ENCODE assay signal across 32 cellular contexts in the genomic region with DNA sequence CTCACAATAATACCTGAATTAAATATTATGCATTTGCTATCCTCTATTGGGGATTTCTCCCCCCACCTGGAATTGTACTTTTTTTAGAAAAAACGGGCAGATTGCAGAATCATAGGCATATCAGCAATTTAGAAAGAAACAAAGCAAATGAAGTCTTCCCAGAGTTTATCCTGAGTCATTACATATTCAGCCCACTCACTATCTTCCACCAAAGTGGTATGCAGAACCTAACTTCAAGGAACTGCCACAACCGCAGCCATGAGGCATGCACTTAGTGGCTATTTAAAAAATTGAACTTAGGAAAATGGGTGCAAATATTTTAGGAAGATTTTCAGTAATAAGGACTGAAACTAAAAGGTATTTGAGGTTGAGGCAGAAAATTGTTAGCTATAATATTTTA. TPM values are rescaled to one million over a fixed set of nuclear protein-coding genes. Genes with fewer than 3 reads are reported as not detected.
DNase-seq lines count a peak whose midpoint lies in the region; ATAC-seq and TF ChIP-seq lines count a peak whose summit lies in the region.
"Had no signal": no experiment of that assay in that cellular context is flagged by ENCODE, and none has a peak within 500 bp of the region (broad histone marks: within the 10 kb centered on the region; RNA-seq: fewer than 3 reads in every experiment).

No MANE protein-coding gene starts in this region.

- no peak overlapping the region for H2BK5ac ChIP-seq in IMR-90 (ENCODE audit: low read depth, low read length, poor library complexity, severe bottlenecking)

- H3K36me3 ChIP-seq in IMR-90 (ENCODE audit: control insufficient read depth, insufficient read depth, low read length) = peaks cover 6% of the 10 kb centered on the region
- peaks cover 3% of the 10 kb centered on the region for H3K36me3 ChIP-seq in brain microvascular endothelial cell (replicated peaks)
- peaks cover 0 to 6% (median 0%) of the 10 kb centered on the region in 3 experiments for H3K36me3 ChIP-seq in naive thymus-derived CD4-positive, alpha-beta T cell (ENCODE audit: control insufficient read depth in 2 of 3, insufficient read depth in 3 of 3, low read length in 3 of 3)
- H3K36me3 ChIP-seq: cardiac muscle cell had no signal

- H3K9me3 Mint-ChIP-seq in naive thymus-derived CD4-positive, alpha-beta T cell = no peaks in the 10 kb centered on the region
- no peaks in the 10 kb centered on the region for H3K9me3 Mint-ChIP-seq in activated T-cell treated with anti-CD3 and anti-CD28 coated beads, Interleukin-2, amount 50 U/mL, for 72 hours
- H3K9me3 Mint-ChIP-seq: activated T-cell treated with anti-CD3 and anti-CD28 coated beads, Interleukin-2, amount 50 U/mL, for 4 hours; dendritic cell treated with granulocyte-macrophage colony-stimulating factor and Interleukin-4, amounts not matched to agents 40 ng/mL and 50 ng/mL, for 4 days; IgD-negative memory B cell; naive B cell; stimulated activated naive CD8-positive, alpha-beta T cell treated with anti-CD3 and anti-CD28 coated beads, Interleukin-15, amount 100 ng/mL, for 72 hours; WTC11 had no signal

- no peak overlapping the region for H2AFZ ChIP-seq in IMR-90 (replicated peaks; ENCODE audit: low read length, poor library complexity)

- H4K8ac ChIP-seq in IMR-90 (ENCODE audit: low read depth in 2 of 2, low read length in 2 of 2) = no peak overlapping the region

- dilution Hi-C loops in IMR-90 (cut with HindIII; ENCODE audit: low sequenced_read_pairs, unreplicated experiment) = no loop called here

- H3K4me2 ChIP-seq in IMR-90 (ENCODE audit: low read depth, low read length) = no peak overlapping the region
- H3K4me2 ChIP-seq: A549, BLaER1 had no signal

- no peak overlapping the region for H2AK5ac ChIP-seq in IMR-90 (ENCODE audit: low read depth, low read length)

- H4K20me1 ChIP-seq in IMR-90 (ENCODE audit: insufficient read depth, low read length) = peaks cover 21% of the 10 kb centered on the region

- no CpG with 5 or more reads among the region's 2 CpGs for WGBS in IMR-90 (ENCODE audit: extremely low coverage in 2 of 2, insufficient read length in 1 of 2), 2 experiments

- H3K14ac ChIP-seq in IMR-90 (replicated peaks; ENCODE audit: low read depth, low read length) = no peak overlapping the region

- no peaks in the 10 kb centered on the region for H3K9me3 ChIP-seq in IMR-90 (ENCODE audit: control insufficient read depth, insufficient read depth, low read length)
- no peaks in the 10 kb centered on the region for H3K9me3 ChIP-seq in naive thymus-derived CD4-positive, alpha-beta T cell (ENCODE audit: control insufficient read depth in 2 of 3, low read length in 3 of 3)
- H3K9me3 ChIP-seq: A549, BLaER1, Caco-2, esophagus squamous epithelium, left lung, vagina had no signal

- peak; percentile 43 for DNase-seq in AG10803 (ENCODE audit: low read depth)
- peak; percentile 87 for DNase-seq in IMR-90
- peak; percentile 59 for DNase-seq in brain microvascular endothelial cell
- DNase-seq in naive thymus-derived CD4-positive, alpha-beta T cell = no peak
- DNase-seq in NOMO-1 treated with DMSO at 0.1 percent for 48 hours (lab: John Stamatoyannopoulos, UW; ENCODE audit: unreplicated experiment) = no peak
- DNase-seq in pons (ENCODE audit: low spot score) = no peak
- DNase-seq in activated T-cell treated with anti-CD3 and anti-CD28 coated beads, Interleukin-2, amount 50 U/mL, for 72 hours = no peak
- DNase-seq: activated CD4-positive, alpha-beta T cell treated with anti-CD3 and anti-CD28 coated beads, Interleukin-2, amount 50 U/mL, for 1 hour; activated naive CD4-positive, alpha-beta T cell; activated T-cell treated with anti-CD3 and anti-CD28 coated beads, Interleukin-2, amount 50 U/mL, for 4 hours; Caco-2; DMS79; esophagus squamous epithelium; left lung; mesendoderm; naive B cell; NCI-H1092 treated with DMSO at 0.1 percent for 48 hours; NCI-H1930; NCI-H526; NK-92 treated with Interleukin-12 subunit alpha and Interleukin-12 subunit beta, amount 100 ng/mL, for 24 hours; SHP77 treated with DMSO at 0.1 percent for 48 hours; stimulated activated naive CD8-positive, alpha-beta T cell treated with anti-CD3 and anti-CD28 coated beads, Interleukin-15, amount 100 ng/mL, for 72 hours; SW 1271 had no signal

- H2BK120ac ChIP-seq in IMR-90 (ENCODE audit: low read depth, low read length) = no peak overlapping the region

- ATAC-seq in IMR-90 (ENCODE audit: low read depth) (peak; percentile 72), HG03108 (IDR thresholded peaks at IDR 0.05; ENCODE audit: unreplicated experiment) (no peak)
- no peak for ATAC-seq in naive thymus-derived CD4-positive, alpha-beta T cell
- no peak for ATAC-seq in activated T-cell treated with anti-CD3 and anti-CD28 coated beads, Interleukin-2, amount 50 U/mL, for 72 hours (replicated peaks in 1 of 2)
- ATAC-seq: A549; activated T-cell treated with anti-CD3 and anti-CD28 coated beads, Interleukin-2, amount 50 U/mL, for 4 hours; left lung; stimulated activated naive CD8-positive, alpha-beta T cell treated with anti-CD3 and anti-CD28 coated beads, Interleukin-15, amount 100 ng/mL, for 72 hours; WTC11 had no signal

- H2BK15ac ChIP-seq in IMR-90 (ENCODE audit: low read depth, low read length) = no peak overlapping the region

- POLR2A ChIA-PET in IMR-90 (lab: Charles Lee; ENCODE audit: unreplicated experiment) = no interaction called here
- POLR2A ChIA-PET in naive thymus-derived CD4-positive, alpha-beta T cell (lab: Charles Lee) = interaction anchor here (0.6 kb wide), 1 partner anchor 17 kb away, joined by 3 read pairs; no protein-coding TSS in a partner anchor

- no peaks in the 10 kb centered on the region for H3K27me3 Mint-ChIP-seq in naive thymus-derived CD4-positive, alpha-beta T cell
- H3K27me3 Mint-ChIP-seq in activated T-cell treated with anti-CD3 and anti-CD28 coated beads, Interleukin-2, amount 50 U/mL, for 72 hours (ENCODE audit: low read depth) = no peaks in the 10 kb centered on the region
- H3K27me3 Mint-ChIP-seq: dendritic cell treated with granulocyte-macrophage colony-stimulating factor and Interleukin-4, amounts not matched to agents 40 ng/mL and 50 ng/mL, for 4 days; IgD-negative memory B cell; naive B cell; stimulated activated naive CD8-positive, alpha-beta T cell treated with anti-CD3 and anti-CD28 coated beads, Interleukin-15, amount 100 ng/mL, for 72 hours had no signal

- H4K5ac ChIP-seq in IMR-90 (ENCODE audit: low read depth, low read length) = no peak overlapping the region

- no peak overlapping the region for H4K91ac ChIP-seq in IMR-90 (ENCODE audit: insufficient read depth, low read depth, low read length)

- CTCF ChIA-PET in IMR-90 (lab: Yijun Ruan, JAX) = no interaction called here
- CTCF ChIA-PET in naive thymus-derived CD4-positive, alpha-beta T cell (lab: Charles Lee) = no interaction called here

- peaks cover 34 to 70% of the 10 kb centered on the region in 2 experiments for H3K79me1 ChIP-seq in IMR-90 (ENCODE audit: low read depth in 1 of 2, low read length in 2 of 2)

- H3K23ac ChIP-seq in IMR-90 (ENCODE audit: low read depth, low read length) = no peak overlapping the region

- peaks cover 3 to 29% (median 18%) of the 10 kb centered on the region in 7 donors for H3K4me1 Mint-ChIP-seq in naive thymus-derived CD4-positive, alpha-beta T cell
- H3K4me1 Mint-ChIP-seq in activated T-cell treated with anti-CD3 and anti-CD28 coated beads, Interleukin-2, amount 50 U/mL, for 72 hours (ENCODE audit: low read depth) = peaks cover 3% of the 10 kb centered on the region

- no peak overlapping the region for H3K18ac ChIP-seq in IMR-90 (ENCODE audit: low read depth, low read length)

- no peak overlapping the region for H3K56ac ChIP-seq in IMR-90 (ENCODE audit: extremely low read depth, insufficient read depth, low read length)

- no peak for TF ChIP-seq CTCF in AG10803 (conservative IDR thresholded peaks at IDR 0.05; ENCODE audit: low read length)
- TF ChIP-seq CTCF in IMR-90 (conservative IDR thresholded peaks at IDR 0.05; ENCODE audit: low read depth, low read length) = no peak
- no peak for TF ChIP-seq CTCF in brain microvascular endothelial cell (IDR thresholded peaks at IDR 0.05; ENCODE audit: low read depth, low read length, missing control alignments)

- no peak overlapping the region for H3K27ac ChIP-seq in IMR-90 (ENCODE audit: insufficient read depth, low read length)
- H3K27ac ChIP-seq in brain microvascular endothelial cell = peak overlapping the region; percentile 51
- H3K27ac ChIP-seq in naive thymus-derived CD4-positive, alpha-beta T cell (ENCODE audit: low read depth, low read length) = peak overlapping the region; percentile 21
- H3K27ac ChIP-seq: A549, BLaER1, cardiac muscle cell, esophagus squamous epithelium, left lung, skin epidermis, vagina had no signal

- peaks cover 0 to 21% (median 10%) of the 10 kb centered on the region in 5 donors for H3K36me3 Mint-ChIP-seq in naive thymus-derived CD4-positive, alpha-beta T cell
- H3K36me3 Mint-ChIP-seq in activated T-cell treated with anti-CD3 and anti-CD28 coated beads, Interleukin-2, amount 50 U/mL, for 72 hours (ENCODE audit: insufficient read depth in 2 of 2) = peaks cover 0 to 5% of the 10 kb centered on the region in 2 donors
- H3K36me3 Mint-ChIP-seq: IgD-negative memory B cell, WTC11 had no signal

- intact Hi-C loops in IMR-90 (cut with micrococcal nuclease) = no loop called here
- intact Hi-C loops in naive thymus-derived CD4-positive, alpha-beta T cell (cut with micrococcal nuclease) = no loop called here

- no peak overlapping the region for H2BK20ac ChIP-seq in IMR-90 (ENCODE audit: low read depth, low read length)

- no peak for TF ChIP-seq POLR2A in IMR-90 (IDR thresholded peaks at IDR 0.05; ENCODE audit: low read depth, low read length)

- H3K27me3 ChIP-seq in IMR-90 (ENCODE audit: control insufficient read depth, insufficient read depth, low read length) (no peaks in the 10 kb centered on the region), brain microvascular endothelial cell (replicated peaks) (no peaks in the 10 kb centered on the region)
- no peaks in the 10 kb centered on the region for H3K27me3 ChIP-seq in naive thymus-derived CD4-positive, alpha-beta T cell (ENCODE audit: control insufficient read depth in 2 of 2, insufficient read depth in 2 of 2, low read length in 2 of 2)
- H3K27me3 ChIP-seq: BLaER1, cardiac muscle cell, esophagus squamous epithelium, left lung, vagina had no signal

- no peak overlapping the region for H2AK9ac ChIP-seq in IMR-90 (replicated peaks; ENCODE audit: low read depth, low read length, poor library complexity)

- H3K4ac ChIP-seq in IMR-90 (ENCODE audit: low read depth, low read length) = no peak overlapping the region

- no peak overlapping the region for H3K9ac ChIP-seq in IMR-90 (ENCODE audit: low read depth, low read length)
- H3K9ac ChIP-seq: BLaER1 had no signal

- BruUV-seq in IMR-90 (replicated peaks; lab: Mats Ljungman, UMichigan) = no TSS peak

- peaks cover 2% of the 10 kb centered on the region for H3K4me1 ChIP-seq in IMR-90 (ENCODE audit: control insufficient read depth, insufficient read depth, low read length)
- no peaks in the 10 kb centered on the region for H3K4me1 ChIP-seq in naive thymus-derived CD4-positive, alpha-beta T cell (ENCODE audit: control insufficient read depth in 2 of 2, insufficient read depth in 2 of 2, low read length in 2 of 2)

- TF ChIP-seq RAD21 in IMR-90 (IDR thresholded peaks at IDR 0.05; ENCODE audit: low read length) = no peak

- in situ Hi-C loops in IMR-90 (cut with MboI; ENCODE audit: low sequenced_read_pairs) = no loop called here
- in situ Hi-C loops in brain microvascular endothelial cell (cut with HindIII; ENCODE audit: low pct_ligation_motif_present, low sequenced_read_pairs) = no loop called here

- H3K27ac Mint-ChIP-seq in naive thymus-derived CD4-positive, alpha-beta T cell = no peak overlapping the region
- no peak overlapping the region for H3K27ac Mint-ChIP-seq in activated T-cell treated with anti-CD3 and anti-CD28 coated beads, Interleukin-2, amount 50 U/mL, for 72 hours
- H3K27ac Mint-ChIP-seq: dendritic cell treated with granulocyte-macrophage colony-stimulating factor and Interleukin-4, amounts not matched to agents 40 ng/mL and 50 ng/mL, for 4 days; IgD-negative memory B cell; stimulated activated naive CD8-positive, alpha-beta T cell treated with anti-CD3 and anti-CD28 coated beads, Interleukin-15, amount 100 ng/mL, for 72 hours; WTC11 had no signal

- no peak overlapping the region for H3K4me3 ChIP-seq in AG10803 (ENCODE audit: low read length)
- no peak overlapping the region for H3K4me3 ChIP-seq in IMR-90 (ENCODE audit: insufficient read depth, low read depth, low read length)
- H3K4me3 ChIP-seq in brain microvascular endothelial cell (ENCODE audit: low read depth, low read length) = no peak overlapping the region
- no peak overlapping the region for H3K4me3 ChIP-seq in naive thymus-derived CD4-positive, alpha-beta T cell (ENCODE audit: low read length)
- H3K4me3 ChIP-seq: A549, BLaER1, cardiac muscle cell, esophagus squamous epithelium, left lung, skin epidermis, vagina had no signal

- H3K9me1 ChIP-seq in IMR-90 (ENCODE audit: insufficient read depth, low read length) = peaks cover 9% of the 10 kb centered on the region

- H3K4me3 Mint-ChIP-seq in naive thymus-derived CD4-positive, alpha-beta T cell = no peak overlapping the region
- H3K4me3 Mint-ChIP-seq in activated T-cell treated with anti-CD3 and anti-CD28 coated beads, Interleukin-2, amount 50 U/mL, for 72 hours = no peak overlapping the region
- H3K4me3 Mint-ChIP-seq: activated T-cell treated with anti-CD3 and anti-CD28 coated beads, Interleukin-2, amount 50 U/mL, for 4 hours; dendritic cell treated with granulocyte-macrophage colony-stimulating factor and Interleukin-4, amounts not matched to agents 40 ng/mL and 50 ng/mL, for 4 days; IgD-negative memory B cell; naive B cell; stimulated activated naive CD8-positive, alpha-beta T cell treated with anti-CD3 and anti-CD28 coated beads, Interleukin-15, amount 100 ng/mL, for 72 hours; WTC11 had no signal

RNA-seq across cellular contexts. Expression of a gene that starts 48.6 kb away (rescaled TPM):
- 28.3 and 30.6 TPM in 2 replicates for total RNA-seq in IMR-90 (2012; rRNA removed)
- polyA plus RNA-seq in IMR-90 (2012; rRNA removed) = 35.4 and 37.0 TPM in 2 replicates
- polyA plus RNA-seq in IMR-90 (2012; cell fraction: cytosol; rRNA removed) = 16.1 and 17.7 TPM in 2 replicates
- 12.0 and 26.9 TPM in 2 replicates for polyA plus RNA-seq in IMR-90 (2012; cell fraction: nucleus; rRNA removed; ENCODE audit: low replicate concordance)
- total RNA-seq in naive thymus-derived CD4-positive, alpha-beta T cell = 10 to 100 TPM; 31.1 to 39.9 (median 32.8) TPM
- 10 to 100 TPM; 35.8 to 53.9 TPM for polyA plus RNA-seq in naive thymus-derived CD4-positive, alpha-beta T cell
- 10 to 100 TPM; 36.4 to 37.5 TPM for total RNA-seq in activated T-cell treated with anti-CD3 and anti-CD28 coated beads, Interleukin-2, amount 50 U/mL, for 72 hours

Comparison
In these comparisons a context has a peak if more than half of its experiments do, and no peak if none do; other contexts are left out.
1. DNase-seq: peak in AG10803 (single experiment), IMR-90 (single experiment) and brain microvascular endothelial cell (single experiment); none in naive thymus-derived CD4-positive, alpha-beta T cell (0 of 9), NOMO-1 treated with DMSO at 0.1 percent for 48 hours (single experiment), pons (single experiment) and activated T-cell treated with anti-CD3 and anti-CD28 coated beads, Interleukin-2, amount 50 U/mL, for 72 hours (0 of 2).